1 cellular context compared by ENCODE assay signal in the genomic region with DNA sequence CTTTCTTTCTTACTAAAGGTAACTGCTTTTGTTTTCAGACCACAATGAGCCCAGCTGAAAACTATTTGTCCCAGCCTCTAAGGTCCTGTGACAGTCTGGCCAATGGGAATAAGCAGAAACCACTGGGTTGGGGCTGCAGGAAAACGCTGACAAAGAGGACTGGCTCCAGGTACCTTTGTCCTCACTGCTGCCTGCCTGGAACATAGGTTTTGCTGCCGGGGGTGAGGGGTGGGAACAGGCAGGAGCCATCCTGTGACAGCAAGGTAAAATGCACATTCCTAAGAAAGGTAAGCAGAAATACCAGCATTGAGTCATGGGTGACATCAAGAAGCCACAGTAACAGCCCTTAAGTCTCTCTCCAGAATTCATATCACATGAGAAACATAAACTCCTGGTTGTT.
TF ChIP-seq lines count a peak whose summit lies in the region.

No MANE protein-coding gene starts in this region.

TF ChIP-seq in SK-N-SH, 30 proteins besides CTCF, POLR2A, EP300 and RAD21 (continued from another document):
- TF ChIP-seq, protein P1, sequence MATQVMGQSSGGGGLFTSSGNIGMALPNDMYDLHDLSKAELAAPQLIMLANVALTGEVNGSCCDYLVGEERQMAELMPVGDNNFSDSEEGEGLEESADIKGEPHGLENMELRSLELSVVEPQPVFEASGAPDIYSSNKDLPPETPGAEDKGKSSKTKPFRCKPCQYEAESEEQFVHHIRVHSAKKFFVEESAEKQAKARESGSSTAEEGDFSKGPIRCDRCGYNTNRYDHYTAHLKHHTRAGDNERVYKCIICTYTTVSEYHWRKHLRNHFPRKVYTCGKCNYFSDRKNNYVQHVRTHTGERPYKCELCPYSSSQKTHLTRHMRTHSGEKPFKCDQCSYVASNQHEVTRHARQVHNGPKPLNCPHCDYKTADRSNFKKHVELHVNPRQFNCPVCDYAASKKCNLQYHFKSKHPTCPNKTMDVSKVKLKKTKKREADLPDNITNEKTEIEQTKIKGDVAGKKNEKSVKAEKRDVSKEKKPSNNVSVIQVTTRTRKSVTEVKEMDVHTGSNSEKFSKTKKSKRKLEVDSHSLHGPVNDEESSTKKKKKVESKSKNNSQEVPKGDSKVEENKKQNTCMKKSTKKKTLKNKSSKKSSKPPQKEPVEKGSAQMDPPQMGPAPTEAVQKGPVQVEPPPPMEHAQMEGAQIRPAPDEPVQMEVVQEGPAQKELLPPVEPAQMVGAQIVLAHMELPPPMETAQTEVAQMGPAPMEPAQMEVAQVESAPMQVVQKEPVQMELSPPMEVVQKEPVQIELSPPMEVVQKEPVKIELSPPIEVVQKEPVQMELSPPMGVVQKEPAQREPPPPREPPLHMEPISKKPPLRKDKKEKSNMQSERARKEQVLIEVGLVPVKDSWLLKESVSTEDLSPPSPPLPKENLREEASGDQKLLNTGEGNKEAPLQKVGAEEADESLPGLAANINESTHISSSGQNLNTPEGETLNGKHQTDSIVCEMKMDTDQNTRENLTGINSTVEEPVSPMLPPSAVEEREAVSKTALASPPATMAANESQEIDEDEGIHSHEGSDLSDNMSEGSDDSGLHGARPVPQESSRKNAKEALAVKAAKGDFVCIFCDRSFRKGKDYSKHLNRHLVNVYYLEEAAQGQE (IDR thresholded peaks at IDR 0.05; ENCODE audit: low read depth, low read length): no peak
- TF ChIP-seq SIN3A (IDR thresholded peaks at IDR 0.05; ENCODE audit: borderline replicate concordance, low read depth, low read length): no peak
- no peak for TF ChIP-seq RFX5 (IDR thresholded peaks at IDR 0.05; ENCODE audit: low read length)
- no peak for TF ChIP-seq MEF2A (IDR thresholded peaks at IDR 0.05; ENCODE audit: borderline replicate concordance, low read depth)
- TF ChIP-seq, protein P2, sequence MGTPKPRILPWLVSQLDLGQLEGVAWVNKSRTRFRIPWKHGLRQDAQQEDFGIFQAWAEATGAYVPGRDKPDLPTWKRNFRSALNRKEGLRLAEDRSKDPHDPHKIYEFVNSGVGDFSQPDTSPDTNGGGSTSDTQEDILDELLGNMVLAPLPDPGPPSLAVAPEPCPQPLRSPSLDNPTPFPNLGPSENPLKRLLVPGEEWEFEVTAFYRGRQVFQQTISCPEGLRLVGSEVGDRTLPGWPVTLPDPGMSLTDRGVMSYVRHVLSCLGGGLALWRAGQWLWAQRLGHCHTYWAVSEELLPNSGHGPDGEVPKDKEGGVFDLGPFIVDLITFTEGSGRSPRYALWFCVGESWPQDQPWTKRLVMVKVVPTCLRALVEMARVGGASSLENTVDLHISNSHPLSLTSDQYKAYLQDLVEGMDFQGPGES (IDR thresholded peaks at IDR 0.05; ENCODE audit: low read depth, low read length): no peak
- no peak for TF ChIP-seq NRF1 (IDR thresholded peaks at IDR 0.05; ENCODE audit: low read depth, low read length)
- TF ChIP-seq POLR2AphosphoS5 (IDR thresholded peaks at IDR 0.05; ENCODE audit: low read depth, low read length): no peak
- TF ChIP-seq FOXJ3 (CRISPR knock-in tag; IDR thresholded peaks at IDR 0.05): no peak
- TF ChIP-seq, protein P3, sequence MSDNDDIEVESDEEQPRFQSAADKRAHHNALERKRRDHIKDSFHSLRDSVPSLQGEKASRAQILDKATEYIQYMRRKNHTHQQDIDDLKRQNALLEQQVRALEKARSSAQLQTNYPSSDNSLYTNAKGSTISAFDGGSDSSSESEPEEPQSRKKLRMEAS (IDR thresholded peaks at IDR 0.05; ENCODE audit: low read depth): no peak
- no peak for TF ChIP-seq SMC3 (IDR thresholded peaks at IDR 0.05; ENCODE audit: low read depth, low read length)
